In genomic region chr19:43738780-43739211, GRCh38 we compare ENCODE assay signal across 1 cellular context.
TF ChIP-seq lines count a peak whose summit lies in the region.

No MANE protein-coding gene starts in this region.

TF ChIP-seq in HepG2, 621 proteins besides CTCF, POLR2A, EP300 and RAD21:
- no peak for TF ChIP-seq HOXD1 (CRISPR knock-in tag; IDR thresholded peaks at IDR 0.05)
- TF ChIP-seq TBP (CRISPR knock-in tag; IDR thresholded peaks at IDR 0.05): no peak
- TF ChIP-seq ZNF850 (CRISPR knock-in tag; conservative IDR thresholded peaks at IDR 0.05): no peak
- TF ChIP-seq ZFY (CRISPR knock-in tag; IDR thresholded peaks at IDR 0.05): no peak
- TF ChIP-seq ZNF576 (CRISPR knock-in tag; IDR thresholded peaks at IDR 0.05): no peak
- no peak for TF ChIP-seq AGO1 (IDR thresholded peaks at IDR 0.05; ENCODE audit: low read depth, low read length, poor library complexity, severe bottlenecking)
